In genomic region chr14:63642229-63642611, GRCh38 we compare ENCODE assay signal across 8 cellular contexts. TPM values are rescaled to one million over a fixed set of nuclear protein-coding genes. Genes with fewer than 3 reads are reported as not detected.
DNase-seq lines count a peak whose midpoint lies in the region; ATAC-seq lines count a peak whose summit lies in the region.

No MANE protein-coding gene starts in this region.

- no peaks in the 10 kb centered on the region for H3K9me3 ChIP-seq in mononuclear cell (ENCODE audit: low read depth, low read length)

- H3K4me3 ChIP-seq in mononuclear cell (ENCODE audit: low read length) = peak overlapping the region; percentile 72

- DNase-seq in CMK (ENCODE audit: low read depth) (peak; percentile 81), HT1080 (ENCODE audit: low read depth) (peak; percentile 91), NOMO-1 (lab: John Stamatoyannopoulos, UW; ENCODE audit: unreplicated experiment in 2 of 2) (peak; percentile 88 to 93), epithelial cell of prostate (ENCODE audit: low read depth, low spot score) (peak; percentile 84)
- DNase-seq in activated CD8-positive, alpha-beta memory T cell treated with anti-CD3 and anti-CD28 coated beads, Interleukin-2, amount 50 U/mL, for 4 hours = peak; percentile 69
- DNase-seq in stimulated activated CD8-positive, alpha-beta memory T cell treated with anti-CD3 and anti-CD28 coated beads, Interleukin-2, amount 100 ng/mL, for 48 hours (ENCODE audit: low read depth in 2 of 2) = peak; percentile 43 to 46

- peak; percentile 57 for ATAC-seq in GM21367 (IDR thresholded peaks at IDR 0.05; ENCODE audit: unreplicated experiment)

- H3K27me3 ChIP-seq in mononuclear cell (ENCODE audit: insufficient read depth, low read length) = no peaks in the 10 kb centered on the region

- peak overlapping the region; percentile 91 for H3K27ac ChIP-seq in epithelial cell of prostate

- peaks cover 22% of the 10 kb centered on the region for H3K4me1 ChIP-seq in mononuclear cell (ENCODE audit: insufficient read depth, low read length)

RNA-seq across cellular contexts. Expression of gene WDR89, which starts 0.5 kb away (rescaled TPM):
- 12.9 and 13.8 TPM in 2 replicates for total RNA-seq in HT1080 (2014; rRNA removed; shearing (Covaris generic))
- 12.3 and 13.2 TPM in 2 replicates for polyA plus RNA-seq in HT1080 (2015; cell fraction: cytosol; rRNA removed)
- polyA plus RNA-seq in HT1080 (2015; cell fraction: nucleus; rRNA removed) = 13.9 and 17.6 TPM in 2 replicates
- 19.4 TPM for total RNA-seq in mononuclear cell

Comparison
In these comparisons a context has a peak if more than half of its experiments do, and no peak if none do; other contexts are left out.
1. Peak in every context shown above with its lines: DNase-seq, ATAC-seq, H3K4me3 ChIP-seq and H3K27ac ChIP-seq.